In the genomic region with DNA sequence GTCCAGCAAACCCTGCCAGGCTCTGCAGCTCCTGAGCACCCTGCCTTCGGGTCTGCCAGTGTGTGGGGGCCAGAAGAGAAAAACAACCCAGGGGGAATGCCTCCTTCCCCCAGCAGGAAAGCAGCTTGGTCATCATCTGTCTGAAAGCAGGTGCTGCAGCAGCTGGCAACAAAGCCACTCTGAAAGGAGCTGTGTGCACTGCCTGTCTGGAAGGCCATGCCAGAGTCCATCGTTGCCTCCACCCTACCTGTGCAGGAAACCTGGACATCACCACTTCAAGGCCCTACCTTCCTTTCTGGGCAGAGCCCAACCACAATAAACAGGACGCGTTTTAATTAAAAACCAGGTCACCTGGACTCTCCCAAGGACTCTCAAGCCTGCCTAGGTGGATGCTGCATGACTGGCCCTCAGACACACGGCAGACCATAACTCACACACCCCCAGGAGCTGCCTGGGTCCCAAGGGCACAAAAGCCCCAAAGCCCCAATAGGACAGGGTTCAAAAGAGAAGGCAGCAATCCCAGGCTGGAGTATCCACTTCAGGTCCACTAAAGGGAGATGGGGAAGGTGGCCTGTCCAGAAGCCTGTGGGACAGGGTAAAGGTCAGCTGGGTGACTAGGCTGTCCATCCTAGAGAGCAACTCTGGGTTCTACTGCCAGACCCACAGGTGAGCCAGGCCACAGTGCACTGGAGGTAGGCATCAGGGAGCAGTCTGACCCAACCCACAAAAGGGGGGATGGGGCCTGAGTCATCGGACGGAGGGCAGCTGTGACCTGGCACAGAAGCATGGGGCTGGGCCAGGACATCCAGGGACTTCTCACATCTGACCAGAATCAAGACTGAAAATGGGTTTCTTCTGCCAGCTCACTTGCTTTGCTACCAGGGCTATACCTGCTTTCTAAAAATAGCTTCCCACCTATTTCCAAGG, we compare ENCODE assay signal across 1 cellular context.
TF ChIP-seq lines count a peak whose summit lies in the region.

No MANE protein-coding gene starts in this region.

TF ChIP-seq in K562, 482 proteins besides CTCF, POLR2A, EP300 and RAD21 (continued from another document):
- TF ChIP-seq MAFK (IDR thresholded peaks at IDR 0.05; ENCODE audit: low read length) = peak; percentile 23; the same call in 1 of the 2 replicates
- no peak for TF ChIP-seq LARP7 (IDR thresholded peaks at IDR 0.05)
- TF ChIP-seq HDAC6 (IDR thresholded peaks at IDR 0.05; ENCODE audit: low read depth, low read length) = 0 out of 2 replicates have a peak, but pooled peaks have one; percentile 5
- 0 out of 2 replicates have a peak, but pooled peaks have one; percentile 37 for TF ChIP-seq GABPB2 (CRISPR knock-in tag; conservative IDR thresholded peaks at IDR 0.05)
- TF ChIP-seq SPI1 (IDR thresholded peaks at IDR 0.05; ENCODE audit: borderline replicate concordance, low read depth, low read length) = no peak
- TF ChIP-seq ZNF143 (CRISPR knock-in tag; IDR thresholded peaks at IDR 0.05) = no peak
- TF ChIP-seq FIP1L1 (IDR thresholded peaks at IDR 0.05; ENCODE audit: low read depth, low read length, poor library complexity, severe bottlenecking) = no peak
- TF ChIP-seq ZKSCAN1 (IDR thresholded peaks at IDR 0.05; ENCODE audit: low read depth, low read length) = no peak
- TF ChIP-seq, protein P1, sequence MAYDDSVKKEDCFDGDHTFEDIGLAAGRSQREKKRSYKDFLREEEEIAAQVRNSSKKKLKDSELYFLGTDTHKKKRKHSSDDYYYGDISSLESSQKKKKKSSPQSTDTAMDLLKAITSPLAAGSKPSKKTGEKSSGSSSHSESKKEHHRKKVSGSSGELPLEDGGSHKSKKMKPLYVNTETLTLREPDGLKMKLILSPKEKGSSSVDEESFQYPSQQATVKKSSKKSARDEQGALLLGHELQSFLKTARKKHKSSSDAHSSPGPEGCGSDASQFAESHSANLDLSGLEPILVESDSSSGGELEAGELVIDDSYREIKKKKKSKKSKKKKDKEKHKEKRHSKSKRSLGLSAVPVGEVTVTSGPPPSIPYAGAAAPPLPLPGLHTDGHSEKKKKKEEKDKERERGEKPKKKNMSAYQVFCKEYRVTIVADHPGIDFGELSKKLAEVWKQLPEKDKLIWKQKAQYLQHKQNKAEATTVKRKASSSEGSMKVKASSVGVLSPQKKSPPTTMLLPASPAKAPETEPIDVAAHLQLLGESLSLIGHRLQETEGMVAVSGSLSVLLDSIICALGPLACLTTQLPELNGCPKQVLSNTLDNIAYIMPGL (CRISPR knock-in tag; IDR thresholded peaks at IDR 0.05) = no peak
- no peak for TF ChIP-seq MTA3 (IDR thresholded peaks at IDR 0.05; ENCODE audit: borderline replicate concordance)
- no peak for TF ChIP-seq MAFF (IDR thresholded peaks at IDR 0.05; ENCODE audit: low read length)
- TF ChIP-seq RBBP5 (IDR thresholded peaks at IDR 0.05; ENCODE audit: borderline replicate concordance, insufficient read depth, low read length, poor library complexity, severe bottlenecking) = peak; percentile 25
- TF ChIP-seq, protein P2, sequence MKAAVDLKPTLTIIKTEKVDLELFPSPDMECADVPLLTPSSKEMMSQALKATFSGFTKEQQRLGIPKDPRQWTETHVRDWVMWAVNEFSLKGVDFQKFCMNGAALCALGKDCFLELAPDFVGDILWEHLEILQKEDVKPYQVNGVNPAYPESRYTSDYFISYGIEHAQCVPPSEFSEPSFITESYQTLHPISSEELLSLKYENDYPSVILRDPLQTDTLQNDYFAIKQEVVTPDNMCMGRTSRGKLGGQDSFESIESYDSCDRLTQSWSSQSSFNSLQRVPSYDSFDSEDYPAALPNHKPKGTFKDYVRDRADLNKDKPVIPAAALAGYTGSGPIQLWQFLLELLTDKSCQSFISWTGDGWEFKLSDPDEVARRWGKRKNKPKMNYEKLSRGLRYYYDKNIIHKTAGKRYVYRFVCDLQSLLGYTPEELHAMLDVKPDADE (conservative IDR thresholded peaks at IDR 0.05; ENCODE audit: control insufficient read depth, low read depth, low read length) = no peak
- no peak for TF ChIP-seq ZNF586 (CRISPR knock-in tag; conservative IDR thresholded peaks at IDR 0.05)
- no peak for TF ChIP-seq ESRRB (CRISPR knock-in tag; IDR thresholded peaks at IDR 0.05; ENCODE audit: borderline replicate concordance)
- no peak for TF ChIP-seq TSC22D4 (tag; IDR thresholded peaks at IDR 0.05)
- TF ChIP-seq CTBP1 (IDR thresholded peaks at IDR 0.05; ENCODE audit: borderline replicate concordance) = no peak
- no peak for TF ChIP-seq PTTG1 (tag; IDR thresholded peaks at IDR 0.05; ENCODE audit: low read depth)
- peak; percentile 19 for TF ChIP-seq SMAD1 (IDR thresholded peaks at IDR 0.05; ENCODE audit: low read depth, low read length, partially characterized antibody)
- no peak for TF ChIP-seq FOXP1 (CRISPR knock-in tag; IDR thresholded peaks at IDR 0.05)
- no peak for TF ChIP-seq ZBTB17 (CRISPR knock-in tag; IDR thresholded peaks at IDR 0.05)
- no peak; the same call in 1 of the 2 replicates for TF ChIP-seq KLF1 (tag; IDR thresholded peaks at IDR 0.05)
- no peak for TF ChIP-seq CCNT2 (IDR thresholded peaks at IDR 0.05; ENCODE audit: borderline replicate concordance, extremely low read depth, insufficient read length, low read depth, low read length)
